Comparison of ENCODE assay signal across 2 cellular contexts in the genomic region with DNA sequence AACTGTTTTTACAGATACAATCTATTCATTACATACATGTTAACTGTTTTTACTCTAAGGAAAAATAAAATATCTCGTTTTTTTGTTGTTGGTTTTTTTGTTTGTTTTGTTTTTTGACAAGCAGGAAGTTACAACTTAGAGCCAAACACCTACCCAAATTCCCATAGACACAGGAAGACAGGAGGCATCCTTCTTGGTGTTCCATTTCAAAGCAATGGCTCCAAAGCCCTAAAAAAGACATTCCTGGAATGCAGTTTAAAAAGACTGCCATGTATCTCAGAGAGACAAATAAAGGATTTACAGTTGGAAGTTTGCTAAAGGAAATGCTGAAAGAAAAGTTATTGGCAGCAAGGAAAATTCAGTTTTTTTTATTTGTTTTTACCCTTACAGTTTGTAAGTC.
TF ChIP-seq lines count a peak whose summit lies in the region.

No MANE protein-coding gene starts in this region.

TF ChIP-seq in GM23338, 12 proteins besides CTCF, POLR2A, EP300 and RAD21 (continues in another document):
- TF ChIP-seq POLR2AphosphoS5 (IDR thresholded peaks at IDR 0.05; ENCODE audit: low read depth) (no peak), EZH2phosphoT487 (IDR thresholded peaks at IDR 0.05; ENCODE audit: unreplicated experiment) (no peak), EZH2 (IDR thresholded peaks at IDR 0.05; ENCODE audit: low read depth, unreplicated experiment) (no peak), NANOG (IDR thresholded peaks at IDR 0.05; ENCODE audit: borderline replicate concordance) (no peak), ZNF331 (CRISPR knock-in tag; IDR thresholded peaks at IDR 0.05; ENCODE audit: low read depth) (no peak), ZNF114 (CRISPR knock-in tag; IDR thresholded peaks at IDR 0.05) (no peak), STAT1 (IDR thresholded peaks at IDR 0.05; ENCODE audit: unreplicated experiment) (no peak), CREB1 (CRISPR knock-in tag; IDR thresholded peaks at IDR 0.05; ENCODE audit: low read depth) (no peak), JUNB (IDR thresholded peaks at IDR 0.05; ENCODE audit: unreplicated experiment) (no peak)
- TF ChIP-seq, protein P1, sequence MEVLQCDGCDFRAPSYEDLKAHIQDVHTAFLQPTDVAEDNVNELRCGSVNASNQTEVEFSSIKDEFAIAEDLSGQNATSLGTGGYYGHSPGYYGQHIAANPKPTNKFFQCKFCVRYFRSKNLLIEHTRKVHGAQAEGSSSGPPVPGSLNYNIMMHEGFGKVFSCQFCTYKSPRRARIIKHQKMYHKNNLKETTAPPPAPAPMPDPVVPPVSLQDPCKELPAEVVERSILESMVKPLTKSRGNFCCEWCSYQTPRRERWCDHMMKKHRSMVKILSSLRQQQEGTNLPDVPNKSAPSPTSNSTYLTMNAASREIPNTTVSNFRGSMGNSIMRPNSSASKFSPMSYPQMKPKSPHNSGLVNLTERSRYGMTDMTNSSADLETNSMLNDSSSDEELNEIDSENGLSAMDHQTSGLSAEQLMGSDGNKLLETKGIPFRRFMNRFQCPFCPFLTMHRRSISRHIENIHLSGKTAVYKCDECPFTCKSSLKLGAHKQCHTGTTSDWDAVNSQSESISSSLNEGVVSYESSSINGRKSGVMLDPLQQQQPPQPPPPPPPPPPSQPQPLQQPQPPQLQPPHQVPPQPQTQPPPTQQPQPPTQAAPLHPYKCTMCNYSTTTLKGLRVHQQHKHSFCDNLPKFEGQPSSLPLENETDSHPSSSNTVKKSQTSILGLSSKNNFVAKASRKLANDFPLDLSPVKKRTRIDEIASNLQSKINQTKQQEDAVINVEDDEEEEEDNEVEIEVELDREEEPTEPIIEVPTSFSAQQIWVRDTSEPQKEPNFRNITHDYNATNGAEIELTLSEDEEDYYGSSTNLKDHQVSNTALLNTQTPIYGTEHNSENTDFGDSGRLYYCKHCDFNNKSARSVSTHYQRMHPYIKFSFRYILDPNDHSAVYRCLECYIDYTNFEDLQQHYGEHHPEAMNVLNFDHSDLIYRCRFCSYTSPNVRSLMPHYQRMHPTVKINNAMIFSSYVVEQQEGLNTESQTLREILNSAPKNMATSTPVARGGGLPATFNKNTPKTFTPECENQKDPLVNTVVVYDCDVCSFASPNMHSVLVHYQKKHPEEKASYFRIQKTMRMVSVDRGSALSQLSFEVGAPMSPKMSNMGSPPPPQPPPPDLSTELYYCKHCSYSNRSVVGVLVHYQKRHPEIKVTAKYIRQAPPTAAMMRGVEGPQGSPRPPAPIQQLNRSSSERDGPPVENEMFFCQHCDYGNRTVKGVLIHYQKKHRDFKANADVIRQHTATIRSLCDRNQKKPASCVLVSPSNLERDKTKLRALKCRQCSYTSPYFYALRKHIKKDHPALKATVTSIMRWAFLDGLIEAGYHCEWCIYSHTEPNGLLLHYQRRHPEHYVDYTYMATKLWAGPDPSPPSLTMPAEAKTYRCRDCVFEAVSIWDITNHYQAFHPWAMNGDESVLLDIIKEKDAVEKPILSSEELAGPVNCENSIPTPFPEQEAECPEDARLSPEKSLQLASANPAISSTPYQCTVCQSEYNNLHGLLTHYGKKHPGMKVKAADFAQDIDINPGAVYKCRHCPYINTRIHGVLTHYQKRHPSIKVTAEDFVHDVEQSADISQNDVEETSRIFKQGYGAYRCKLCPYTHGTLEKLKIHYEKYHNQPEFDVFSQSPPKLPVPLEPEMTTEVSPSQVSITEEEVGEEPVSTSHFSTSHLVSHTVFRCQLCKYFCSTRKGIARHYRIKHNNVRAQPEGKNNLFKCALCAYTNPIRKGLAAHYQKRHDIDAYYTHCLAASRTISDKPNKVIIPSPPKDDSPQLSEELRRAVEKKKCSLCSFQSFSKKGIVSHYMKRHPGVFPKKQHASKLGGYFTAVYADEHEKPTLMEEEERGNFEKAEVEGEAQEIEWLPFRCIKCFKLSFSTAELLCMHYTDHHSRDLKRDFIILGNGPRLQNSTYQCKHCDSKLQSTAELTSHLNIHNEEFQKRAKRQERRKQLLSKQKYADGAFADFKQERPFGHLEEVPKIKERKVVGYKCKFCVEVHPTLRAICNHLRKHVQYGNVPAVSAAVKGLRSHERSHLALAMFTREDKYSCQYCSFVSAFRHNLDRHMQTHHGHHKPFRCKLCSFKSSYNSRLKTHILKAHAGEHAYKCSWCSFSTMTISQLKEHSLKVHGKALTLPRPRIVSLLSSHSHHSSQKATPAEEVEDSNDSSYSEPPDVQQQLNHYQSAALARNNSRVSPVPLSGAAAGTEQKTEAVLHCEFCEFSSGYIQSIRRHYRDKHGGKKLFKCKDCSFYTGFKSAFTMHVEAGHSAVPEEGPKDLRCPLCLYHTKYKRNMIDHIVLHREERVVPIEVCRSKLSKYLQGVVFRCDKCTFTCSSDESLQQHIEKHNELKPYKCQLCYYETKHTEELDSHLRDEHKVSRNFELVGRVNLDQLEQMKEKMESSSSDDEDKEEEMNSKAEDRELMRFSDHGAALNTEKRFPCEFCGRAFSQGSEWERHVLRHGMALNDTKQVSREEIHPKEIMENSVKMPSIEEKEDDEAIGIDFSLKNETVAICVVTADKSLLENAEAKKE (CRISPR knock-in tag; IDR thresholded peaks at IDR 0.05) = no peak
- TF ChIP-seq, protein P2, sequence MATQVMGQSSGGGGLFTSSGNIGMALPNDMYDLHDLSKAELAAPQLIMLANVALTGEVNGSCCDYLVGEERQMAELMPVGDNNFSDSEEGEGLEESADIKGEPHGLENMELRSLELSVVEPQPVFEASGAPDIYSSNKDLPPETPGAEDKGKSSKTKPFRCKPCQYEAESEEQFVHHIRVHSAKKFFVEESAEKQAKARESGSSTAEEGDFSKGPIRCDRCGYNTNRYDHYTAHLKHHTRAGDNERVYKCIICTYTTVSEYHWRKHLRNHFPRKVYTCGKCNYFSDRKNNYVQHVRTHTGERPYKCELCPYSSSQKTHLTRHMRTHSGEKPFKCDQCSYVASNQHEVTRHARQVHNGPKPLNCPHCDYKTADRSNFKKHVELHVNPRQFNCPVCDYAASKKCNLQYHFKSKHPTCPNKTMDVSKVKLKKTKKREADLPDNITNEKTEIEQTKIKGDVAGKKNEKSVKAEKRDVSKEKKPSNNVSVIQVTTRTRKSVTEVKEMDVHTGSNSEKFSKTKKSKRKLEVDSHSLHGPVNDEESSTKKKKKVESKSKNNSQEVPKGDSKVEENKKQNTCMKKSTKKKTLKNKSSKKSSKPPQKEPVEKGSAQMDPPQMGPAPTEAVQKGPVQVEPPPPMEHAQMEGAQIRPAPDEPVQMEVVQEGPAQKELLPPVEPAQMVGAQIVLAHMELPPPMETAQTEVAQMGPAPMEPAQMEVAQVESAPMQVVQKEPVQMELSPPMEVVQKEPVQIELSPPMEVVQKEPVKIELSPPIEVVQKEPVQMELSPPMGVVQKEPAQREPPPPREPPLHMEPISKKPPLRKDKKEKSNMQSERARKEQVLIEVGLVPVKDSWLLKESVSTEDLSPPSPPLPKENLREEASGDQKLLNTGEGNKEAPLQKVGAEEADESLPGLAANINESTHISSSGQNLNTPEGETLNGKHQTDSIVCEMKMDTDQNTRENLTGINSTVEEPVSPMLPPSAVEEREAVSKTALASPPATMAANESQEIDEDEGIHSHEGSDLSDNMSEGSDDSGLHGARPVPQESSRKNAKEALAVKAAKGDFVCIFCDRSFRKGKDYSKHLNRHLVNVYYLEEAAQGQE (IDR thresholded peaks at IDR 0.05; ENCODE audit: unreplicated experiment) = no peak

TF ChIP-seq in H1, 55 proteins besides CTCF, POLR2A, EP300 and RAD21:
- TF ChIP-seq SIX5 (IDR thresholded peaks at IDR 0.05; ENCODE audit: low read depth, low read length) (no peak), TEAD4 (IDR thresholded peaks at IDR 0.05; ENCODE audit: low read depth, low read length) (0 out of 2 replicates have a peak, but pooled peaks have one; percentile 45)
